ENCODE assay signal across 8 cellular contexts in the genomic region with DNA sequence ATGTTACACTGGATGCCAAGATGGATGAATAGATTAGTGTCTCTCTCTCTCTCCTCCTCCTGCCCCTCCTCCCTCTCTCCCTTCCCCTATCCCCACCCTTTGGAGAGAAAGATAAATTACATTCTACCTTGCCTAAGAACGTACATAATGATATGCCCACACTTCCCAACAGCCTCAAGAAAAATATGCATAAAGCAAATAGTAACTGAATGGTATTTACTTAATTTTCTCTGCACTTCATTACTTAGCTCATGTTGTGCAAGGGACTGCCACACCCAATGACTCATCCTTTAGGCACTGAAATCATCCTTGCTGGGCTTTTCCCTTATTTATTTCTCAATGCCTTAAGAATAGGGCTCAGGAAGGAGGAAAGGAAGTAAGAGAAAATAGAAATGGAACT.
A peak's percentile ranks its signal among the peaks of the same experiment; 100 is the strongest.
DNase-seq lines count a peak whose midpoint lies in the region; FAIRE-seq and TF ChIP-seq lines count a peak whose summit lies in the region.

No MANE protein-coding gene starts in this region.

- peak overlapping the region; percentile 100 for H3K27ac Mint-ChIP-seq in Calu3 (ENCODE audit: unreplicated experiment)

- TF ChIP-seq POLR2A in erythroblast (IDR thresholded peaks at IDR 0.05; ENCODE audit: low read length), result no peak
- TF ChIP-seq POLR2A in ovary (IDR thresholded peaks at IDR 0.05), result no peak
- TF ChIP-seq POLR2A in GM12892 (IDR thresholded peaks at IDR 0.05; ENCODE audit: low read depth, low read length), result no peak

- H3K27ac ChIP-seq in ovary, result peak overlapping the region; percentile 21 to 74

- H3K36me3 ChIP-seq in ovary, result no peaks in the 10 kb centered on the region

- TF ChIP-seq EP300 in ovary (IDR thresholded peaks at IDR 0.05), result peak; percentile 62

- H3K4me3 Mint-ChIP-seq in Calu3 (ENCODE audit: low read depth, unreplicated experiment), result peak overlapping the region; percentile 11

- DNase-seq in Calu3 (peak; percentile 74), NOMO-1 treated with dmso at 0.1 percent for 144 hours (lab: John Stamatoyannopoulos, UW; ENCODE audit: unreplicated experiment) (peak; percentile 71), erythroblast (lab: John Stamatoyannopoulos, UW) (peak; percentile 17 to 61), ovary (peak in 2 of 5 donors; percentile 51 to 83), D721Med (ENCODE audit: insufficient read length, low spot score) (no peak), GM12892 (ENCODE audit: insufficient read length) (no peak), GM13977 (ENCODE audit: low spot score) (no peak)
- no peak for DNase-seq in stimulated activated naive CD4-positive, alpha-beta T cell (lab: John Stamatoyannopoulos, UW)

- H3K36me3 Mint-ChIP-seq in Calu3 (ENCODE audit: insufficient read depth, unreplicated experiment), result peaks cover 23% of the 10 kb centered on the region

- peaks cover 9% of the 10 kb centered on the region for H3K9me3 Mint-ChIP-seq in Calu3 (ENCODE audit: low read depth, unreplicated experiment)

- H3K27me3 ChIP-seq in ovary, result no peaks in the 10 kb centered on the region

- no peak for TF ChIP-seq CTCF in Calu3 (IDR thresholded peaks at IDR 0.05; ENCODE audit: unreplicated experiment)
- TF ChIP-seq CTCF in ovary (IDR thresholded peaks at IDR 0.05), result no peak
- TF ChIP-seq CTCF in D721Med (IDR thresholded peaks at IDR 0.05; ENCODE audit: insufficient read depth, missing control alignments), result no peak
- TF ChIP-seq CTCF in GM13977 (IDR thresholded peaks at IDR 0.05; ENCODE audit: extremely low read depth, insufficient read depth, missing control alignments), result no peak

- in situ Hi-C loops in GM13977 (cut with MboI; ENCODE audit: low pct_unique_long_range_greater_than_20kb, low sequenced_read_pairs, unreplicated experiment), result no loop called here

- FAIRE-seq in D721Med (lab: Jason Lieb, UNC), result no peak
- no peak for FAIRE-seq in GM12892 (lab: Jason Lieb, UNC)

- BruUV-seq in Calu3 (replicated peaks; lab: Mats Ljungman, UMichigan), result no TSS peak

- WGBS in ovary, 3 donors, result 13 to 21% (median 17%) methylated on average over 1 of the region's 1 CpG

- no peaks in the 10 kb centered on the region for H3K9me3 ChIP-seq in ovary

- CTCF ChIA-PET in Calu3 (lab: Charles Lee), result interaction anchor here (0.6 to 1.4 kb wide), 5 partner anchors 23 to 1378 kb away, joined by 3 to 6 read pairs (median 3); no protein-coding TSS in a partner anchor

- peaks cover 12% of the 10 kb centered on the region for H3K4me1 ChIP-seq in ovary (ENCODE audit: insufficient read depth)

- no peaks in the 10 kb centered on the region for H3K27me3 Mint-ChIP-seq in Calu3 (ENCODE audit: unreplicated experiment)

- intact Hi-C loops in Calu3 (cut with micrococcal nuclease; ENCODE audit: unreplicated experiment), result loop anchor here (2.0 to 5.0 kb wide), 2 partner anchors 38 to 46 kb away; no protein-coding TSS in a partner anchor
- intact Hi-C loops in ovary (cut with DNase I), result no loop called here

- peaks cover 47% of the 10 kb centered on the region for H3K4me1 Mint-ChIP-seq in Calu3 (ENCODE audit: low read depth, unreplicated experiment)

- no peak overlapping the region for H3K4me3 ChIP-seq in ovary

Comparison
In these comparisons a context has a peak if more than half of its experiments do, and no peak if none do; other contexts are left out.
1. DNase-seq: peak in Calu3 (single experiment), NOMO-1 treated with dmso at 0.1 percent for 144 hours (single experiment) and erythroblast (2 of 2); none in D721Med (single experiment), GM12892 (single experiment), GM13977 (single experiment) and stimulated activated naive CD4-positive, alpha-beta T cell (0 of 6).